In the genomic region with DNA sequence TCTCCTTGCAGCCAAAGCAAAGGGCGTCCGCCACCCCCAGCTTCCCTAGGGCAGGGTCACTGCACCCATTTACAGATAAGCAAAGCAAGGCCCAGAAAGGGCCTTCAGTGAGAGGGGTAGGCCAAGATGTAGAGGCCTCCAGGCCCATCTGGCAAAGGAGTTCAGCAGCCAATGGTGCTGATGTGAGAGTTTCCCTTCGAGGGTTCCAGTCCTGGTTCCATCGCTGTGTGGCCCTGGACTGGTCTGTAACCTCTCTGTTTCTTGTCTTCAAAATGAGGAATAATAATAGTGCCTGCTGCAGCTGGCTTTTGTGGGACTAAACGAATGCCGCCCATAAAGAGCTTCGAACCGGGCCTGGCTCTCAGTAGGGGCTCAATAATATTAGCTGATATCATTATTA, we compare ENCODE assay signal across 11 cellular contexts. TPM values are rescaled to one million over a fixed set of nuclear protein-coding genes. Genes with fewer than 3 reads are reported as not detected.
"Had no signal": no experiment of that assay in that cellular context is flagged by ENCODE, and none has a peak within 500 bp of the region (broad histone marks: within the 10 kb centered on the region; RNA-seq: fewer than 3 reads in every experiment).

No MANE protein-coding gene starts in this region.

- H3K4me3 ChIP-seq: GM23248 had no signal

- DNase-seq: GM23248, GOT3, H9, HCEC 1CT, HFFc6, Kasumi-1, KG1 had no signal

- H3K9me3 Mint-ChIP-seq: H9, HFFc6 had no signal

- H3K27ac Mint-ChIP-seq: H9, HFFc6 had no signal

- H3K4me3 Mint-ChIP-seq: H9, HFFc6, IgD-negative memory B cell had no signal

- H2AFZ ChIP-seq: GM23248 had no signal

- H3K36me3 Mint-ChIP-seq: IgD-negative memory B cell had no signal

- H3K27ac ChIP-seq: GM23248 had no signal

- H3K9ac ChIP-seq: GM23248 had no signal

- FAIRE-seq: H54, HTR-8/SVneo had no signal

RNA-seq across cellular contexts. Expression of gene ELFN2, which starts 4.0 kb away (rescaled TPM):
- total RNA-seq: HT-29 had no signal
- polyA plus RNA-seq: IgD-negative memory B cell had no signal
